Comparison of ENCODE assay signal across 14 cellular contexts in the genomic region with DNA sequence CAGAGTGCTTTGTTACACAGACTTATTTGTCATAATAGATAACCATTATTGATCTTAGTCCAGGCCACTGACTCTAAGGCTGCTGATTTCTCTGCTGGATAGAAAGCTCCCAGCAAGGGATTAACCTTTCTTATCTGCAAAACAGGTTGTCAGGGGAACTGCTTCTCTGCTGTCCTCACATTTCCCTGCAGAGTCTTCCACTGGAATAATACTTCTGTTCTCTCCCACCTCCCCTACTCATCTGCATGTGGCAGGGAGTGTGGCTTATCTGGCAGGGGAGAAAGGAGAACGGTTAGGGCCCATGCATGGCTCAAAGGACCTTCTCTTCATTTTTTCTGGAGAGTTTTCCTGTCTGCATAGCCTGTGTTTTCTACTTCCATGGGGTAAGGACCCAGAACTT.
DNase-seq lines count a peak whose midpoint lies in the region; ATAC-seq and TF ChIP-seq lines count a peak whose summit lies in the region.
"Had no signal": no experiment of that assay in that cellular context is flagged by ENCODE, and none has a peak within 500 bp of the region (broad histone marks: within the 10 kb centered on the region; RNA-seq: fewer than 3 reads in every experiment).

No MANE protein-coding gene starts in this region.

- no peak overlapping the region for H2AFZ ChIP-seq in neural cell (ENCODE audit: low read depth, low read length)

- no peaks in the 10 kb centered on the region for H3K36me3 ChIP-seq in WERI-Rb-1
- H3K36me3 ChIP-seq in neural cell (ENCODE audit: insufficient read depth, low read length): peaks cover 6% of the 10 kb centered on the region
- no peaks in the 10 kb centered on the region for H3K36me3 ChIP-seq in suprapubic skin

- TF ChIP-seq EP300 in neural cell (conservative IDR thresholded peaks at IDR 0.05; ENCODE audit: poor library complexity, severe bottlenecking) (no peak), suprapubic skin (IDR thresholded peaks at IDR 0.05) (no peak)

- TF ChIP-seq RAD21 in neural cell (conservative IDR thresholded peaks at IDR 0.05): no peak

- no peaks in the 10 kb centered on the region for H4K20me1 ChIP-seq in neural cell (ENCODE audit: insufficient read depth)

- H3K9me2 ChIP-seq in neural cell (ENCODE audit: insufficient read depth, low read length): no peaks in the 10 kb centered on the region

- H3K27me3 ChIP-seq in WERI-Rb-1 (ENCODE audit: insufficient read depth, low read depth, severe bottlenecking) (no peaks in the 10 kb centered on the region), neural cell (ENCODE audit: insufficient read depth, low read depth, low read length) (no peaks in the 10 kb centered on the region), suprapubic skin (no peaks in the 10 kb centered on the region)

- H3K4me3 ChIP-seq in WERI-Rb-1 (ENCODE audit: low read depth, low read length): no peak overlapping the region
- no peak overlapping the region for H3K4me3 ChIP-seq in neural cell (ENCODE audit: low read length)
- H3K4me3 ChIP-seq in suprapubic skin: no peak overlapping the region

- no peaks in the 10 kb centered on the region for H3K9me3 ChIP-seq in WERI-Rb-1 (ENCODE audit: severe bottlenecking)
- H3K9me3 ChIP-seq in neural cell (ENCODE audit: low read length): no peaks in the 10 kb centered on the region
- no peaks in the 10 kb centered on the region for H3K9me3 ChIP-seq in suprapubic skin

- TF ChIP-seq CTCF in WERI-Rb-1 (IDR thresholded peaks at IDR 0.05; ENCODE audit: low read depth, low read length) (no peak), neural cell (IDR thresholded peaks at IDR 0.05; ENCODE audit: poor library complexity, severe bottlenecking) (peak; percentile 21), suprapubic skin (IDR thresholded peaks at IDR 0.05) (no peak)

- no peaks in the 10 kb centered on the region for H3K79me2 ChIP-seq in neural cell (replicated peaks; ENCODE audit: insufficient read depth, low read length)

- DNase-seq in HuH-7.5 (ENCODE audit: low spot score) (peak; percentile 31), WERI-Rb-1 (peak; percentile 65), suprapubic skin (ENCODE audit: low spot score in 2 of 2) (no peak)
- DNase-seq in stimulated activated naive CD4-positive, alpha-beta T cell (lab: John Stamatoyannopoulos, UW): no peak
- DNase-seq in activated effector memory CD4-positive, alpha-beta T cell treated with anti-CD3 and anti-CD28 coated beads, Interleukin-2, amount 50 U/mL, for 16 hours: no peak
- DNase-seq: C1 segment of cervical spinal cord; Calu3; CD4-positive, alpha-beta T cell; DMS79; EL; GDM1 had no signal

- no peak for TF ChIP-seq POLR2A in suprapubic skin (IDR thresholded peaks at IDR 0.05)

- no peaks in the 10 kb centered on the region for H3F3A ChIP-seq in neural cell (ENCODE audit: insufficient read depth, low read length, poor library complexity, severe bottlenecking)

- no peak for ATAC-seq in GM21786 (IDR thresholded peaks at IDR 0.05; ENCODE audit: unreplicated experiment)
- ATAC-seq: HCT116 had no signal

- H3K9ac ChIP-seq in neural cell (ENCODE audit: low read length): peak overlapping the region; percentile 9

- WGBS in suprapubic skin: 46% methylated on average over 1 of the region's 1 CpG

- H3K4me2 ChIP-seq in neural cell (ENCODE audit: low read length): no peak overlapping the region

- no peaks in the 10 kb centered on the region for H3K4me1 ChIP-seq in suprapubic skin

- H3K27ac ChIP-seq in WERI-Rb-1: peak overlapping the region; percentile 40
- H3K27ac ChIP-seq in neural cell (ENCODE audit: low read length): peak overlapping the region; percentile 31
- H3K27ac ChIP-seq in suprapubic skin: no peak overlapping the region

TF ChIP-seq in neural cell, 6 proteins besides CTCF, POLR2A, EP300 and RAD21:
- TF ChIP-seq POLR2AphosphoS5 (IDR thresholded peaks at IDR 0.05): peak; percentile 17
- TF ChIP-seq, protein P1, sequence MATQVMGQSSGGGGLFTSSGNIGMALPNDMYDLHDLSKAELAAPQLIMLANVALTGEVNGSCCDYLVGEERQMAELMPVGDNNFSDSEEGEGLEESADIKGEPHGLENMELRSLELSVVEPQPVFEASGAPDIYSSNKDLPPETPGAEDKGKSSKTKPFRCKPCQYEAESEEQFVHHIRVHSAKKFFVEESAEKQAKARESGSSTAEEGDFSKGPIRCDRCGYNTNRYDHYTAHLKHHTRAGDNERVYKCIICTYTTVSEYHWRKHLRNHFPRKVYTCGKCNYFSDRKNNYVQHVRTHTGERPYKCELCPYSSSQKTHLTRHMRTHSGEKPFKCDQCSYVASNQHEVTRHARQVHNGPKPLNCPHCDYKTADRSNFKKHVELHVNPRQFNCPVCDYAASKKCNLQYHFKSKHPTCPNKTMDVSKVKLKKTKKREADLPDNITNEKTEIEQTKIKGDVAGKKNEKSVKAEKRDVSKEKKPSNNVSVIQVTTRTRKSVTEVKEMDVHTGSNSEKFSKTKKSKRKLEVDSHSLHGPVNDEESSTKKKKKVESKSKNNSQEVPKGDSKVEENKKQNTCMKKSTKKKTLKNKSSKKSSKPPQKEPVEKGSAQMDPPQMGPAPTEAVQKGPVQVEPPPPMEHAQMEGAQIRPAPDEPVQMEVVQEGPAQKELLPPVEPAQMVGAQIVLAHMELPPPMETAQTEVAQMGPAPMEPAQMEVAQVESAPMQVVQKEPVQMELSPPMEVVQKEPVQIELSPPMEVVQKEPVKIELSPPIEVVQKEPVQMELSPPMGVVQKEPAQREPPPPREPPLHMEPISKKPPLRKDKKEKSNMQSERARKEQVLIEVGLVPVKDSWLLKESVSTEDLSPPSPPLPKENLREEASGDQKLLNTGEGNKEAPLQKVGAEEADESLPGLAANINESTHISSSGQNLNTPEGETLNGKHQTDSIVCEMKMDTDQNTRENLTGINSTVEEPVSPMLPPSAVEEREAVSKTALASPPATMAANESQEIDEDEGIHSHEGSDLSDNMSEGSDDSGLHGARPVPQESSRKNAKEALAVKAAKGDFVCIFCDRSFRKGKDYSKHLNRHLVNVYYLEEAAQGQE (IDR thresholded peaks at IDR 0.05; ENCODE audit: borderline replicate concordance): no peak
TF ChIP-seq in neural cell: peak in this region for 1.

Comparison
In these comparisons a context has a peak if more than half of its experiments do, and no peak if none do; other contexts are left out.
1. DNase-seq: peak in HuH-7.5 (single experiment) and WERI-Rb-1 (single experiment); none in suprapubic skin (0 of 2), stimulated activated naive CD4-positive, alpha-beta T cell (0 of 6) and activated effector memory CD4-positive, alpha-beta T cell treated with anti-CD3 and anti-CD28 coated beads, Interleukin-2, amount 50 U/mL, for 16 hours (single experiment).